Comparison of ENCODE assay signal across 1 cellular context in the genomic region with DNA sequence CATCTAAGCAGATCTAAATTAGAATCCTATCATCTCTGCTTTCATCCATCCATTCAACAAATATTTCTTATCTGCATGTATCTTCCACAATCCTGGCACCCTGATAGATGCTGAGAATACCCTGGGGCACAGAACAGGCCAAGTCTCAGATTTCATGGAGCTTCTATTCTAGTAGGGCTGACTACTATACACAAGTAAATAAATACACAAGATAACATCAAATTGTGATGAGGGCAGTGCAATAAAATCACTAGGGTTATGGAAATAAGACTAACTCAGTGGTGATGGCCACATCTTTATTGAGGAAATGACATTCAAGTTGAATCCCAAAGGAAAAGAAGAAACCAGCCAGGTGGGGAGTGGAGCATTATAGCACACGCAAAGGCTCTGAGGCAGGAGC.
TF ChIP-seq lines count a peak whose summit lies in the region.

No MANE protein-coding gene starts in this region.

TF ChIP-seq in GM23338, 12 proteins besides CTCF, POLR2A, EP300 and RAD21 (continued from another document):
- TF ChIP-seq ZNF462 (CRISPR knock-in tag; IDR thresholded peaks at IDR 0.05), result no peak
- TF ChIP-seq REST (IDR thresholded peaks at IDR 0.05; ENCODE audit: unreplicated experiment), result no peak
- TF ChIP-seq POLR2AphosphoS5 (IDR thresholded peaks at IDR 0.05; ENCODE audit: low read depth), result no peak
- TF ChIP-seq NANOG (IDR thresholded peaks at IDR 0.05; ENCODE audit: borderline replicate concordance), result no peak
- no peak for TF ChIP-seq EZH2phosphoT487 (IDR thresholded peaks at IDR 0.05; ENCODE audit: unreplicated experiment)
